7 cellular contexts compared by ENCODE assay signal in the genomic region with DNA sequence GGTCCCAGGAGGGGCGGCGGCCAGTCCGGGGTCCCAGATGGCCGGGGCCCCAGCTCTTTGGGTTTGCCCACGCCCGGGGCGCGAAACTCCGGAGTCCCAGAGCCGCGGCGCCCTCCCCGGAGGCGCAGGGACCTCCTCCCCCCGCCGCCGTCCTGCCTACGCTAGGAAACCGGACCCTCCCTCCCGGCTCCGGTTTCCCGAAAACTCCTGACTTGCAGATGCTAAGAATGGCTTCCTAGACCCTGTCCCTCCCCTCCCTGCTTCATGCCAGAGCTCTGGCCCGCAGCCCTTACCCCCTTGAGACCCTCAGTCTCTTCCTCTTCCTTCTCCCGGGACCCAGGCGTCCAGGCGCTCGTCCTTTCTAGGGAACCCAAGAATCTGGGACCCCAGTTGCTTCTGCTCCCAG. TPM values are rescaled to one million over a fixed set of nuclear protein-coding genes. Genes with fewer than 3 reads are reported as not detected.
DNase-seq lines count a peak whose midpoint lies in the region; ATAC-seq, FAIRE-seq and TF ChIP-seq lines count a peak whose summit lies in the region.

No MANE protein-coding gene starts in this region.

- no peaks in the 10 kb centered on the region for H3K79me2 ChIP-seq in endothelial cell of umbilical vein (ENCODE audit: control insufficient read depth, insufficient read depth, low read length)

- WGBS in ovary, 3 donors: 0 to 2% (median 1%) methylated on average over 20 to 27 of the region's 27 CpGs

- H3K27me3 ChIP-seq in endothelial cell of umbilical vein (ENCODE audit: control insufficient read depth in 2 of 2, insufficient read depth in 2 of 2, low read length in 2 of 2): peaks cover 4 to 13% of the 10 kb centered on the region in 2 experiments
- no peaks in the 10 kb centered on the region for H3K27me3 ChIP-seq in ovary

- intact Hi-C loops in endothelial cell of umbilical vein (cut with micrococcal nuclease) (no loop called here), ovary (cut with DNase I) (no loop called here)

- no peak overlapping the region for H3K9ac ChIP-seq in endothelial cell of umbilical vein (replicated peaks; ENCODE audit: extremely low read depth, insufficient read depth, low read length)

- H3K9me3 ChIP-seq in endothelial cell of umbilical vein (replicated peaks; ENCODE audit: control insufficient read depth, insufficient read depth, low read length) (no peaks in the 10 kb centered on the region), ovary (no peaks in the 10 kb centered on the region)

- DNase-seq in NCI-H69 (lab: John Stamatoyannopoulos, UW): peak; percentile 85
- no peak for DNase-seq in endothelial cell of umbilical vein (ENCODE audit: low read depth, low spot score)
- DNase-seq in ovary: peak in 1 of 5 donors; percentile 50
- no peak for DNase-seq in globus pallidus (ENCODE audit: low spot score)

- H3K9me1 ChIP-seq in endothelial cell of umbilical vein (replicated peaks; ENCODE audit: control insufficient read depth, extremely low read depth, insufficient read depth, low read length): no peaks in the 10 kb centered on the region

- BruUV-seq in endothelial cell of umbilical vein (replicated peaks; lab: Mats Ljungman, UMichigan): no TSS peak

- CTCF ChIA-PET in endothelial cell of umbilical vein (lab: Charles Lee): no interaction called here

- no peaks in the 10 kb centered on the region for H4K20me1 ChIP-seq in endothelial cell of umbilical vein (replicated peaks; ENCODE audit: control insufficient read depth, extremely low read depth, insufficient read depth, low read length)

- no peaks in the 10 kb centered on the region for H3K36me3 ChIP-seq in endothelial cell of umbilical vein (ENCODE audit: control insufficient read depth in 2 of 2, extremely low read depth in 1 of 2, insufficient read depth in 2 of 2, low read length in 2 of 2)
- H3K36me3 ChIP-seq in ovary: no peaks in the 10 kb centered on the region

- dilution Hi-C loops in endothelial cell of umbilical vein (cut with MboI; ENCODE audit: extremely low pct_ligation_motif_present, low sequenced_read_pairs): no loop called here

- TF ChIP-seq EP300 in ovary (IDR thresholded peaks at IDR 0.05): no peak

- no peak for FAIRE-seq in endothelial cell of umbilical vein (lab: Jason Lieb, UNC)

- H3K4me1 ChIP-seq in endothelial cell of umbilical vein (ENCODE audit: control insufficient read depth, extremely low read depth, insufficient read depth, low read length) (peaks cover 6% of the 10 kb centered on the region), ovary (ENCODE audit: insufficient read depth) (peaks cover 3% of the 10 kb centered on the region)

- TF ChIP-seq POLR2A in endothelial cell of umbilical vein (IDR thresholded peaks at IDR 0.05; ENCODE audit: low read depth, low read length) (no peak), ovary (IDR thresholded peaks at IDR 0.05) (no peak)

- POLR2A ChIA-PET in endothelial cell of umbilical vein (lab: Charles Lee): no interaction called here

- peak overlapping the region; percentile 54 for H3K4me2 ChIP-seq in endothelial cell of umbilical vein (ENCODE audit: insufficient read depth, low read length)

- H3K27ac ChIP-seq in endothelial cell of umbilical vein (ENCODE audit: insufficient read depth, low read depth, low read length) (peak overlapping the region; percentile 17), ovary (no peak overlapping the region)

- peak overlapping the region; percentile 86 for H2AFZ ChIP-seq in endothelial cell of umbilical vein (ENCODE audit: low read depth, low read length)

- H3K4me3 ChIP-seq in endothelial cell of umbilical vein (replicated peaks in 1 of 3; ENCODE audit: insufficient read depth in 1 of 3, low read depth in 1 of 3, low read length in 3 of 3) (peak overlapping the region; percentile 30 to 39 (median 36)), ovary (peak overlapping the region; percentile 40)

- ATAC-seq in GM19438 (IDR thresholded peaks at IDR 0.05; ENCODE audit: low read depth, unreplicated experiment): peak; percentile 3
- ATAC-seq in GM19463 (IDR thresholded peaks at IDR 0.05; ENCODE audit: unreplicated experiment): no peak
- ATAC-seq in HG02973 (IDR thresholded peaks at IDR 0.05; ENCODE audit: unreplicated experiment): no peak

- TF ChIP-seq CTCF in endothelial cell of umbilical vein (IDR thresholded peaks at IDR 0.05; ENCODE audit: extremely low read depth in 1 of 2, insufficient read depth in 1 of 2, low read depth in 1 of 2, low read length in 2 of 2) (no peak), ovary (IDR thresholded peaks at IDR 0.05) (no peak)

TF ChIP-seq in endothelial cell of umbilical vein, 7 proteins besides CTCF, POLR2A, EP300 and RAD21 (continues in another document):
- TF ChIP-seq, protein P1, sequence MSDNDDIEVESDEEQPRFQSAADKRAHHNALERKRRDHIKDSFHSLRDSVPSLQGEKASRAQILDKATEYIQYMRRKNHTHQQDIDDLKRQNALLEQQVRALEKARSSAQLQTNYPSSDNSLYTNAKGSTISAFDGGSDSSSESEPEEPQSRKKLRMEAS (IDR thresholded peaks at IDR 0.05; ENCODE audit: insufficient read depth, insufficient read length): no peak
- TF ChIP-seq EZH2 (IDR thresholded peaks at IDR 0.05; ENCODE audit: borderline replicate concordance, low read depth, low read length, severe bottlenecking) (no peak), MYC (IDR thresholded peaks at IDR 0.05; ENCODE audit: low read depth, low read length) (no peak), FOS (IDR thresholded peaks at IDR 0.05; ENCODE audit: borderline replicate concordance, insufficient read depth, low read length) (no peak), JUN (IDR thresholded peaks at IDR 0.05; ENCODE audit: borderline replicate concordance, insufficient read depth, insufficient read length, low read depth) (no peak), GATA2 (IDR thresholded peaks at IDR 0.05; ENCODE audit: insufficient read depth, insufficient read length, low read depth, low read length) (no peak)

RNA-seq across cellular contexts. Expression of gene MYBPC2, which starts 0.5 kb away (rescaled TPM):
- not detected in 2 replicates for total RNA-seq in endothelial cell of umbilical vein
- polyA plus RNA-seq in endothelial cell of umbilical vein: 0.03 TPM in 1 of 2 replicates, not detected in the other
- not detected in 2 replicates for polyA plus RNA-seq in endothelial cell of umbilical vein (2011; cell fraction: cytosol; rRNA removed)
- not detected in 2 replicates for polyA plus RNA-seq in endothelial cell of umbilical vein (2011; cell fraction: nucleus; rRNA removed)
- polyA plus RNA-seq in endothelial cell of umbilical vein (2012): not detected in 2 replicates
- polyA minus RNA-seq in endothelial cell of umbilical vein: not detected in 2 replicates
- not detected for polyA minus RNA-seq in endothelial cell of umbilical vein (2011; cell fraction: cytosol; rRNA and poly(A)+ RNA removed)
- not detected in 2 replicates for polyA minus RNA-seq in endothelial cell of umbilical vein (2011; cell fraction: nucleus; rRNA and poly(A)+ RNA removed)
- under 1 TPM in 3 of 7 donors, not detected in 4; 0.05 to 0.12 (median 0.08) TPM for total RNA-seq in ovary
- polyA plus RNA-seq in ovary: under 1 TPM in 1 of 2 donors, not detected in 1; 0.28 TPM

RNA-seq across cellular contexts. Expression of gene SPIB, which starts 13.5 kb away (rescaled TPM):
- total RNA-seq in endothelial cell of umbilical vein: not detected in 2 replicates
- not detected in 2 replicates for polyA plus RNA-seq in endothelial cell of umbilical vein
- polyA plus RNA-seq in endothelial cell of umbilical vein (2011; cell fraction: cytosol; rRNA removed): 0.01 TPM in 1 of 2 replicates, not detected in the other
- polyA plus RNA-seq in endothelial cell of umbilical vein (2011; cell fraction: nucleus; rRNA removed): not detected in 2 replicates
- polyA plus RNA-seq in endothelial cell of umbilical vein (2012): not detected in 2 replicates
- not detected in 2 replicates for polyA minus RNA-seq in endothelial cell of umbilical vein
- not detected for polyA minus RNA-seq in endothelial cell of umbilical vein (2011; cell fraction: cytosol; rRNA and poly(A)+ RNA removed)
- polyA minus RNA-seq in endothelial cell of umbilical vein (2011; cell fraction: nucleus; rRNA and poly(A)+ RNA removed): not detected in 2 replicates
- under 1 TPM in 3 of 7 donors, not detected in 4; 0.12 to 0.46 (median 0.26) TPM for total RNA-seq in ovary
- polyA plus RNA-seq in ovary: under 1 TPM in 1 of 2 donors, not detected in 1; 0.25 TPM

RNA-seq across cellular contexts. Expression of gene EMC10, which starts 44.1 kb away (rescaled TPM):
- total RNA-seq in endothelial cell of umbilical vein (101 and 106 TPM in 2 replicates), ovary (100 to 1,000 TPM in 3 of 7 donors, 10 to 100 TPM in 4; 50.4 to 132 (median 96.7) TPM)
- polyA plus RNA-seq in endothelial cell of umbilical vein (111 and 141 TPM in 2 replicates), ovary (100 to 1,000 TPM in 1 of 2 donors, 10 to 100 TPM in 1; 27.6 to 113 TPM)
- polyA plus RNA-seq in endothelial cell of umbilical vein (2011; cell fraction: cytosol; rRNA removed): 68.0 and 101 TPM in 2 replicates
- polyA plus RNA-seq in endothelial cell of umbilical vein (2011; cell fraction: nucleus; rRNA removed): 35.8 and 36.7 TPM in 2 replicates
- 62.1 and 94.2 TPM in 2 replicates for polyA plus RNA-seq in endothelial cell of umbilical vein (2012)
- 27.7 and 34.0 TPM in 2 replicates for polyA minus RNA-seq in endothelial cell of umbilical vein
- polyA minus RNA-seq in endothelial cell of umbilical vein (2011; cell fraction: cytosol; rRNA and poly(A)+ RNA removed): 45.2 TPM
- polyA minus RNA-seq in endothelial cell of umbilical vein (2011; cell fraction: nucleus; rRNA and poly(A)+ RNA removed): 8.0 and 18.2 TPM in 2 replicates

RNA-seq across cellular contexts. Expression of gene GARIN5A, which starts 44.4 kb away (rescaled TPM):
- total RNA-seq in endothelial cell of umbilical vein (0.44 and 0.62 TPM in 2 replicates), ovary (10 to 100 TPM in 1 of 7 donors, 1 to 10 TPM in 6; 2.1 to 10.3 (median 3.3) TPM)
- polyA plus RNA-seq in endothelial cell of umbilical vein (0.65 and 0.76 TPM in 2 replicates), ovary (1 to 10 TPM in 1 of 2 donors, under 1 TPM in 1; 0.47 to 4.3 TPM)
- polyA plus RNA-seq in endothelial cell of umbilical vein (2011; cell fraction: cytosol; rRNA removed): 0.23 and 0.45 TPM in 2 replicates
- 0.11 and 0.16 TPM in 2 replicates for polyA plus RNA-seq in endothelial cell of umbilical vein (2011; cell fraction: nucleus; rRNA removed)
- polyA plus RNA-seq in endothelial cell of umbilical vein (2012): 0.43 and 0.86 TPM in 2 replicates
- polyA minus RNA-seq in endothelial cell of umbilical vein: not detected in 2 replicates
- polyA minus RNA-seq in endothelial cell of umbilical vein (2011; cell fraction: cytosol; rRNA and poly(A)+ RNA removed): 7.6 TPM
- 0.48 TPM in 1 of 2 replicates, not detected in the other for polyA minus RNA-seq in endothelial cell of umbilical vein (2011; cell fraction: nucleus; rRNA and poly(A)+ RNA removed)

RNA-seq across cellular contexts. Expression of gene POLD1, which starts 48.1 kb away (rescaled TPM):
- 63.9 and 73.8 TPM in 2 replicates for total RNA-seq in endothelial cell of umbilical vein
- polyA plus RNA-seq in endothelial cell of umbilical vein: 40.9 and 56.7 TPM in 2 replicates
- polyA plus RNA-seq in endothelial cell of umbilical vein (2011; cell fraction: cytosol; rRNA removed): 23.6 and 29.6 TPM in 2 replicates
- 116 and 120 TPM in 2 replicates for polyA plus RNA-seq in endothelial cell of umbilical vein (2011; cell fraction: nucleus; rRNA removed)
- 28.1 and 36.5 TPM in 2 replicates for polyA plus RNA-seq in endothelial cell of umbilical vein (2012)
- polyA minus RNA-seq in endothelial cell of umbilical vein: 24.6 and 40.3 TPM in 2 replicates
- polyA minus RNA-seq in endothelial cell of umbilical vein (2011; cell fraction: cytosol; rRNA and poly(A)+ RNA removed): 178 TPM
- polyA minus RNA-seq in endothelial cell of umbilical vein (2011; cell fraction: nucleus; rRNA and poly(A)+ RNA removed): 30.4 and 43.1 TPM in 2 replicates
- total RNA-seq in ovary: 10 to 100 TPM in 6 of 7 donors, 1 to 10 TPM in 1; 7.5 to 25.2 (median 20.3) TPM
- 10 to 100 TPM in 1 of 2 donors, under 1 TPM in 1; 0.52 to 14.4 TPM for polyA plus RNA-seq in ovary
